28 cellular contexts compared by ENCODE assay signal in genomic region chr2:75752828-75753227, GRCh38.
"Had no signal": no experiment of that assay in that cellular context is flagged by ENCODE, and none has a peak within 500 bp of the region (broad histone marks: within the 10 kb centered on the region; RNA-seq: fewer than 3 reads in every experiment).

No MANE protein-coding gene starts in this region.

- H3K4me3 ChIP-seq: coronary artery, dorsolateral prefrontal cortex, gastrocnemius medialis, heart left ventricle had no signal

- DNase-seq: activated B cell treated with CpG ODN at 0.5 μM for 24 hours; activated CD4-positive, alpha-beta T cell treated with anti-CD3 and anti-CD28 coated beads for 48 hours; activated CD4-positive, alpha-beta T cell treated with anti-CD3 and anti-CD28 coated beads, Interleukin-2, amount 50 U/mL, for 1 hour; activated CD4-positive, alpha-beta T cell treated with anti-CD3 and anti-CD28 coated beads, Interleukin-2, amount 50 U/mL, for 48 hours; activated CD8-positive, alpha-beta memory T cell treated with anti-CD3 and anti-CD28 coated beads for 24 hours; activated CD8-positive, alpha-beta T cell treated with anti-CD3 and anti-CD28 coated beads for 36 hours; activated effector memory CD4-positive, alpha-beta T cell treated with Interleukin-2 at 50 U/mL for 16 hours; activated gamma-delta T cell treated with Interleukin-2 at 50 U/mL for 16 hours; activated naive CD4-positive, alpha-beta T cell treated with anti-CD3 and anti-CD28 coated beads, Interleukin-2, amount 50 U/mL, for 16 hours; activated naive CD4-positive, alpha-beta T cell treated with Interleukin-2 at 50 U/mL for 16 hours; activated T-cell treated with anti-CD3 and anti-CD28 coated beads, Interleukin-2, amount 50 U/mL, for 4 hours; amniotic stem cell; anterior cingulate cortex; brain microvascular endothelial cell; dorsolateral prefrontal cortex; effector memory CD4-positive, alpha-beta T cell; endodermal cell; foreskin fibroblast; gastrocnemius medialis; glutamatergic neuron; heart left ventricle; T-helper 2 cell had no signal

- H3K27ac ChIP-seq: brain microvascular endothelial cell, coronary artery, dorsolateral prefrontal cortex, gastrocnemius medialis, heart left ventricle, VCaP had no signal

- H3K9me3 ChIP-seq: gastrocnemius medialis had no signal

- H3K27ac Mint-ChIP-seq: activated B cell treated with CpG ODN at 0.5 μM for 24 hours; activated CD8-positive, alpha-beta T cell treated with anti-CD3 and anti-CD28 coated beads for 36 hours; activated naive CD8-positive, alpha-beta T cell; activated T-helper 17 cell treated with anti-CD3 and anti-CD28 coated beads, Interleukin-2, amount 50 U/mL, for 72 hours; dendritic cell treated with granulocyte-macrophage colony-stimulating factor and Interleukin-4, amounts not matched to agents 40 ng/mL and 50 ng/mL, for 4 days; endodermal cell had no signal

- H3K4me3 Mint-ChIP-seq: activated B cell treated with CpG ODN at 0.5 μM for 24 hours; activated CD8-positive, alpha-beta T cell treated with anti-CD3 and anti-CD28 coated beads for 36 hours; activated naive CD8-positive, alpha-beta T cell; activated T-cell treated with anti-CD3 and anti-CD28 coated beads, Interleukin-2, amount 50 U/mL, for 4 hours; activated T-helper 17 cell treated with anti-CD3 and anti-CD28 coated beads, Interleukin-2, amount 50 U/mL, for 72 hours; central memory CD8-positive, alpha-beta T cell; dendritic cell treated with granulocyte-macrophage colony-stimulating factor and Interleukin-4, amounts not matched to agents 40 ng/mL and 50 ng/mL, for 4 days; endodermal cell had no signal

- H3K27me3 ChIP-seq: brain microvascular endothelial cell, dorsolateral prefrontal cortex, gastrocnemius medialis, heart left ventricle had no signal

- H3K4me1 ChIP-seq: gastrocnemius medialis, heart left ventricle had no signal

- H3K9me3 Mint-ChIP-seq: activated B cell treated with CpG ODN at 0.5 μM for 24 hours; activated CD8-positive, alpha-beta T cell treated with anti-CD3 and anti-CD28 coated beads for 36 hours; activated T-cell treated with anti-CD3 and anti-CD28 coated beads, Interleukin-2, amount 50 U/mL, for 4 hours; activated T-helper 17 cell treated with anti-CD3 and anti-CD28 coated beads, Interleukin-2, amount 50 U/mL, for 72 hours; dendritic cell treated with granulocyte-macrophage colony-stimulating factor and Interleukin-4, amounts not matched to agents 40 ng/mL and 50 ng/mL, for 4 days; endodermal cell had no signal

- H3K36me3 ChIP-seq: brain microvascular endothelial cell, gastrocnemius medialis, heart left ventricle had no signal

- H3K4me1 Mint-ChIP-seq: activated B cell treated with CpG ODN at 0.5 μM for 24 hours; activated T-helper 17 cell treated with anti-CD3 and anti-CD28 coated beads, Interleukin-2, amount 50 U/mL, for 72 hours; central memory CD8-positive, alpha-beta T cell had no signal
